ENCODE assay signal across 24 cellular contexts in genomic region chr16:63581560-63581959, GRCh38.
"Had no signal": no experiment of that assay in that cellular context is flagged by ENCODE, and none has a peak within 500 bp of the region (broad histone marks: within the 10 kb centered on the region; RNA-seq: fewer than 3 reads in every experiment).

No MANE protein-coding gene starts in this region.

- H3K4me3 Mint-ChIP-seq: activated CD4-positive, alpha-beta T cell treated with anti-CD3 and anti-CD28 coated beads for 36 hours; activated CD8-positive, alpha-beta T cell treated with anti-CD3 and anti-CD28 coated beads, Interleukin-2, amount 10 ng/mL, durations not matched to agents 7 days and 5 days; activated T-cell treated with anti-CD3 and anti-CD28 coated beads, Interleukin-2, amount 50 U/mL, for 72 hours; mesothelial cell of epicardium; naive B cell; T-helper 2 cell treated with Interferon-gamma antibody and Interleukin-4, amounts not matched to agents 5 μg/mL and 100 μg/mL, for 36 hours had no signal

- H3K36me3 ChIP-seq: left lung, ovary, spleen, suprapubic skin, tibial nerve had no signal

- H3K9me3 ChIP-seq: body of pancreas, left lung, ovary, suprapubic skin, tibial nerve had no signal

- H3K27me3 Mint-ChIP-seq: activated CD4-positive, alpha-beta T cell treated with anti-CD3 and anti-CD28 coated beads for 36 hours; naive B cell; progenitor cell of endocrine pancreas had no signal

- H3K36me3 Mint-ChIP-seq: activated naive CD4-positive, alpha-beta T cell treated with anti-CD3 and anti-CD28 coated beads, Interleukin-2, amount 50 U/mL, for 72 hours; mesothelial cell of epicardium; naive B cell had no signal

- H3K4me1 Mint-ChIP-seq: activated CD4-positive, alpha-beta T cell treated with anti-CD3 and anti-CD28 coated beads for 36 hours; naive B cell had no signal

- H3K9me3 Mint-ChIP-seq: mesothelial cell of epicardium had no signal

- ATAC-seq: activated CD4-positive, alpha-beta T cell treated with anti-CD3 and anti-CD28 coated beads for 36 hours; activated CD8-positive, alpha-beta T cell treated with anti-CD3 and anti-CD28 coated beads, Interleukin-2, amount 10 ng/mL, durations not matched to agents 7 days and 5 days; activated naive CD4-positive, alpha-beta T cell treated with anti-CD3 and anti-CD28 coated beads, Interleukin-2, amount 50 U/mL, for 72 hours; activated T-cell treated with anti-CD3 and anti-CD28 coated beads, Interleukin-2, amount 50 U/mL, for 72 hours; body of pancreas; left lung had no signal

- H3K27me3 ChIP-seq: body of pancreas, left lung, ovary, spleen, suprapubic skin, tibial nerve had no signal

- H3K4me3 ChIP-seq: body of pancreas, left lung, ovary, spleen, suprapubic skin, tibial nerve had no signal

- H3K27ac Mint-ChIP-seq: activated CD4-positive, alpha-beta T cell treated with anti-CD3 and anti-CD28 coated beads for 36 hours; activated CD8-positive, alpha-beta T cell treated with anti-CD3 and anti-CD28 coated beads, Interleukin-2, amount 10 ng/mL, durations not matched to agents 7 days and 5 days; activated naive CD4-positive, alpha-beta T cell treated with anti-CD3 and anti-CD28 coated beads, Interleukin-2, amount 50 U/mL, for 72 hours; activated T-cell treated with anti-CD3 and anti-CD28 coated beads, Interleukin-2, amount 50 U/mL, for 72 hours; mesothelial cell of epicardium; naive B cell; progenitor cell of endocrine pancreas; T-helper 2 cell treated with Interferon-gamma antibody and Interleukin-4, amounts not matched to agents 5 μg/mL and 100 μg/mL, for 36 hours had no signal

- DNase-seq: activated CD4-positive, alpha-beta T cell treated with anti-CD3 and anti-CD28 coated beads for 36 hours; activated CD4-positive, CD25-positive, alpha-beta regulatory T cell; activated CD8-positive, alpha-beta T cell treated with anti-CD3 and anti-CD28 coated beads, Interleukin-2, amount 10 ng/mL, durations not matched to agents 7 days and 5 days; activated naive CD4-positive, alpha-beta T cell; activated T-cell treated with anti-CD3 and anti-CD28 coated beads for 4 hours; activated T-cell treated with anti-CD3 and anti-CD28 coated beads, Interleukin-2, amount 50 U/mL, for 72 hours; aorta; body of pancreas; cortex of kidney; foreskin fibroblast; kidney glomerular epithelial cell; left lung; naive B cell; ovary; retina; spleen; stimulated activated naive CD4-positive, alpha-beta T cell; T-helper 1 cell had no signal

- H3K4me1 ChIP-seq: body of pancreas, left lung, spleen, suprapubic skin, tibial nerve had no signal

- H3K27ac ChIP-seq: body of pancreas, left lung, ovary, spleen, suprapubic skin, tibial nerve had no signal
